In the genomic region with DNA sequence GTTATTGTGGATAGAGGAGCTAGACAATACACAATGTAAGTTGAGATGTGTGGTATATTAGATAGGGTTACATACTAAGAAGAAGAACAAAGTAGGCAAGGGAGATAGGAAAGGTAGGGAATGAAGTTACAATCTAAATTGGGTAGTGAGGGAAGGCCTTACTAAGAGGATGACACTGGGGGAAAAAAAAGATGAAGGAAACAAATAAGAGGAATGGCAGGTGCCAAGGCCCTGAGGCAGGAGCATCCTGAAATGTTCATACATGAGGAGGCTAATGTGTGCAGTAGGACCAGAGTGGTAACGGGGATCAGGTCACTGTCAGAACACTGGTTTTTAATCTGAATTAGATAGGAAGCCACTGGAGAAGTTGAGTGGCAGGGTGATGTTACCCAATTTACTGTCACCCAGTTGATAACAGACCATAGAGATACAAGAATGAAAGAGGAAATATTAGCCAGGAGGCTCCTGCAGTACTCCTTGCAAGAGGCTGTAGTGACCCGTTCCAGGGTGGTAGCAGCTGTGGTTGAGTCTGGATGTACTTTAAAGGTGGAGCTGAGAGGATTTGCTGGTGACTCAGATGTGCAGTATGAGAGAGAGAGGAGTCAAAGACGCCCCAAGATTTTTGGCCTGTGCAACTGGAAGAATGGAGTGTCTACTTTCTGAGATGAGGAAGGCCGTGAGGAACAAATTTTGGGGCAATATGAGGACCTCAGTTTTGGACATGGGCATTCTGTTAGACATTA, we compare ENCODE assay signal across 17 cellular contexts. TPM values are rescaled to one million over a fixed set of nuclear protein-coding genes. Genes with fewer than 3 reads are reported as not detected.
DNase-seq lines count a peak whose midpoint lies in the region; ATAC-seq, FAIRE-seq and TF ChIP-seq lines count a peak whose summit lies in the region.
"Had no signal": no experiment of that assay in that cellular context is flagged by ENCODE, and none has a peak within 500 bp of the region (broad histone marks: within the 10 kb centered on the region; RNA-seq: fewer than 3 reads in every experiment).

No MANE protein-coding gene starts in this region.

- H3K36me3 Mint-ChIP-seq in astrocyte (ENCODE audit: low read depth, unreplicated experiment): no peaks in the 10 kb centered on the region
- no peaks in the 10 kb centered on the region for H3K36me3 Mint-ChIP-seq in activated CD4-positive, alpha-beta T cell treated with anti-CD3 and anti-CD28 coated beads, Interleukin-2, amount 10 ng/mL, durations not matched to agents 24 days and 14 days (ENCODE audit: low read depth)
- no peaks in the 10 kb centered on the region for H3K36me3 Mint-ChIP-seq in activated CD4-positive, alpha-beta memory T cell treated with anti-CD3 and anti-CD28 coated beads, Interleukin-2, amount 10 ng/mL, durations not matched to agents 7 days and 5 days (ENCODE audit: low read depth)
- H3K36me3 Mint-ChIP-seq in T-helper 2 cell treated with Interferon-gamma antibody and Interleukin-4, amounts not matched to agents 5 μg/mL and 100 μg/mL, for 36 hours (ENCODE audit: low read depth): no peaks in the 10 kb centered on the region

- CTCF ChIA-PET in activated CD4-positive, alpha-beta memory T cell treated with anti-CD3 and anti-CD28 coated beads, Interleukin-2, amount 10 ng/mL, durations not matched to agents 7 days and 5 days (lab: Charles Lee): interaction anchor here (1.3 kb wide), 1 partner anchor 17 kb away, joined by 3 read pairs; no protein-coding TSS in a partner anchor

- H3K27me3 Mint-ChIP-seq in astrocyte (ENCODE audit: low read depth, unreplicated experiment): peaks cover 5% of the 10 kb centered on the region
- H3K27me3 Mint-ChIP-seq in activated CD4-positive, alpha-beta T cell treated with anti-CD3 and anti-CD28 coated beads, Interleukin-2, amount 10 ng/mL, durations not matched to agents 24 days and 14 days: peaks cover 26% of the 10 kb centered on the region
- peaks cover 17% of the 10 kb centered on the region for H3K27me3 Mint-ChIP-seq in activated CD4-positive, alpha-beta memory T cell treated with anti-CD3 and anti-CD28 coated beads, Interleukin-2, amount 10 ng/mL, durations not matched to agents 7 days and 5 days
- H3K27me3 Mint-ChIP-seq in T-helper 2 cell treated with Interferon-gamma antibody and Interleukin-4, amounts not matched to agents 5 μg/mL and 100 μg/mL, for 36 hours (ENCODE audit: low read depth): peaks cover 57% of the 10 kb centered on the region

- no peak for ATAC-seq in GM21576 (IDR thresholded peaks at IDR 0.05; ENCODE audit: unreplicated experiment)

- TF ChIP-seq CTCF in astrocyte (IDR thresholded peaks at IDR 0.05; ENCODE audit: insufficient read depth, low read depth, low read length) (no peak), right atrium auricular region (IDR thresholded peaks at IDR 0.05) (no peak)

- no peak overlapping the region for H3K4me2 ChIP-seq in astrocyte (ENCODE audit: low read length)

- peak; percentile 37 for FAIRE-seq in astrocyte (lab: Jason Lieb, UNC)
- FAIRE-seq: endothelial cell of umbilical vein had no signal

- H3K9me3 ChIP-seq in astrocyte (ENCODE audit: insufficient read depth, low read depth, low read length): peaks cover 5% of the 10 kb centered on the region
- no peaks in the 10 kb centered on the region for H3K9me3 ChIP-seq in right atrium auricular region
- H3K9me3 ChIP-seq: upper lobe of left lung had no signal

- POLR2A ChIA-PET in activated CD4-positive, alpha-beta memory T cell treated with anti-CD3 and anti-CD28 coated beads, Interleukin-2, amount 10 ng/mL, durations not matched to agents 7 days and 5 days (lab: Charles Lee): no interaction called here

- no peak overlapping the region for H3K27ac Mint-ChIP-seq in astrocyte (ENCODE audit: unreplicated experiment)
- no peak overlapping the region for H3K27ac Mint-ChIP-seq in activated CD4-positive, alpha-beta T cell treated with anti-CD3 and anti-CD28 coated beads, Interleukin-2, amount 10 ng/mL, durations not matched to agents 24 days and 14 days
- no peak overlapping the region for H3K27ac Mint-ChIP-seq in activated CD4-positive, alpha-beta memory T cell treated with anti-CD3 and anti-CD28 coated beads, Interleukin-2, amount 10 ng/mL, durations not matched to agents 7 days and 5 days
- no peak overlapping the region for H3K27ac Mint-ChIP-seq in T-helper 2 cell treated with Interferon-gamma antibody and Interleukin-4, amounts not matched to agents 5 μg/mL and 100 μg/mL, for 36 hours
- H3K27ac Mint-ChIP-seq: memory B cell had no signal

- no peak overlapping the region for H3K9ac ChIP-seq in astrocyte (ENCODE audit: low read length)

- H3K4me1 ChIP-seq in astrocyte (ENCODE audit: insufficient read depth, low read length) (peaks cover 19% of the 10 kb centered on the region), right atrium auricular region (peaks cover 0 to 31% of the 10 kb centered on the region in 2 donors)

- intact Hi-C loops in activated CD4-positive, alpha-beta T cell treated with anti-CD3 and anti-CD28 coated beads, Interleukin-2, amount 10 ng/mL, durations not matched to agents 24 days and 14 days (cut with micrococcal nuclease): no loop called here

- H3K4me1 Mint-ChIP-seq in astrocyte (ENCODE audit: low read depth, unreplicated experiment): peaks cover 9% of the 10 kb centered on the region
- H3K4me1 Mint-ChIP-seq in activated CD4-positive, alpha-beta T cell treated with anti-CD3 and anti-CD28 coated beads, Interleukin-2, amount 10 ng/mL, durations not matched to agents 24 days and 14 days: no peaks in the 10 kb centered on the region
- H3K4me1 Mint-ChIP-seq in activated CD4-positive, alpha-beta memory T cell treated with anti-CD3 and anti-CD28 coated beads, Interleukin-2, amount 10 ng/mL, durations not matched to agents 7 days and 5 days: no peaks in the 10 kb centered on the region
- no peaks in the 10 kb centered on the region for H3K4me1 Mint-ChIP-seq in T-helper 2 cell treated with Interferon-gamma antibody and Interleukin-4, amounts not matched to agents 5 μg/mL and 100 μg/mL, for 36 hours (ENCODE audit: low read depth)
- H3K4me1 Mint-ChIP-seq: memory B cell had no signal

- no peaks in the 10 kb centered on the region for H4K20me1 ChIP-seq in astrocyte (ENCODE audit: insufficient read depth, low read length)

- H3K27me3 ChIP-seq in astrocyte (ENCODE audit: insufficient read depth, low read length) (peaks cover 6% of the 10 kb centered on the region), right atrium auricular region (no peaks in the 10 kb centered on the region)
- H3K27me3 ChIP-seq: upper lobe of left lung had no signal

- peaks cover 9% of the 10 kb centered on the region for H3K9me3 Mint-ChIP-seq in astrocyte (ENCODE audit: unreplicated experiment)
- H3K9me3 Mint-ChIP-seq in activated CD4-positive, alpha-beta T cell treated with anti-CD3 and anti-CD28 coated beads, Interleukin-2, amount 10 ng/mL, durations not matched to agents 24 days and 14 days: no peaks in the 10 kb centered on the region
- H3K9me3 Mint-ChIP-seq in activated CD4-positive, alpha-beta memory T cell treated with anti-CD3 and anti-CD28 coated beads, Interleukin-2, amount 10 ng/mL, durations not matched to agents 7 days and 5 days: no peaks in the 10 kb centered on the region
- H3K9me3 Mint-ChIP-seq in T-helper 2 cell treated with Interferon-gamma antibody and Interleukin-4, amounts not matched to agents 5 μg/mL and 100 μg/mL, for 36 hours: no peaks in the 10 kb centered on the region

- H3K4me3 Mint-ChIP-seq in astrocyte (ENCODE audit: unreplicated experiment): no peak overlapping the region
- H3K4me3 Mint-ChIP-seq in activated CD4-positive, alpha-beta T cell treated with anti-CD3 and anti-CD28 coated beads, Interleukin-2, amount 10 ng/mL, durations not matched to agents 24 days and 14 days: no peak overlapping the region
- no peak overlapping the region for H3K4me3 Mint-ChIP-seq in activated CD4-positive, alpha-beta memory T cell treated with anti-CD3 and anti-CD28 coated beads, Interleukin-2, amount 10 ng/mL, durations not matched to agents 7 days and 5 days
- no peak overlapping the region for H3K4me3 Mint-ChIP-seq in T-helper 2 cell treated with Interferon-gamma antibody and Interleukin-4, amounts not matched to agents 5 μg/mL and 100 μg/mL, for 36 hours
- H3K4me3 Mint-ChIP-seq: memory B cell had no signal

- H2AFZ ChIP-seq in astrocyte (ENCODE audit: low read depth, low read length): no peak overlapping the region

- H3K79me2 ChIP-seq in astrocyte (ENCODE audit: insufficient read depth, low read length): no peaks in the 10 kb centered on the region

- H3K36me3 ChIP-seq in astrocyte (ENCODE audit: insufficient read depth, low read length) (no peaks in the 10 kb centered on the region), right atrium auricular region (no peaks in the 10 kb centered on the region)
- H3K36me3 ChIP-seq: upper lobe of left lung had no signal

- no peak overlapping the region for H3K4me3 ChIP-seq in astrocyte (ENCODE audit: insufficient read depth, low read depth, low read length)
- H3K4me3 ChIP-seq in right atrium auricular region: no peak overlapping the region
- H3K4me3 ChIP-seq: upper lobe of left lung had no signal

- DNase-seq in A172 (ENCODE audit: low spot score) (peak; percentile 68), LoVo (ENCODE audit: low spot score) (peak; percentile 17), astrocyte (ENCODE audit: low read depth) (peak; percentile 79), right atrium auricular region (ENCODE audit: low spot score) (peak; percentile 64)
- no peak for DNase-seq in activated CD4-positive, alpha-beta T cell treated with anti-CD3 and anti-CD28 coated beads, Interleukin-2, amount 10 ng/mL, durations not matched to agents 24 days and 14 days
- no peak for DNase-seq in activated CD4-positive, alpha-beta memory T cell treated with anti-CD3 and anti-CD28 coated beads, Interleukin-2, amount 10 ng/mL, durations not matched to agents 7 days and 5 days
- DNase-seq in T-helper 2 cell treated with Interferon-gamma antibody and Interleukin-4, amounts not matched to agents 5 μg/mL and 100 μg/mL, for 36 hours (ENCODE audit: low spot score): no peak
- DNase-seq: ACHN; activated CD4-positive, alpha-beta T cell treated with anti-CD3 and anti-CD28 coated beads, Interleukin-2, amount 50 U/mL, for 48 hours; activated gamma-delta T cell; central memory CD4-positive, alpha-beta T cell; NCI-H2081; upper lobe of left lung had no signal

- no peak overlapping the region for H3K27ac ChIP-seq in astrocyte (ENCODE audit: low read depth, low read length)
- peak overlapping the region; percentile 23 to 45 for H3K27ac ChIP-seq in right atrium auricular region

RNA-seq across cellular contexts. Expression of a gene that starts 14.4 kb away (rescaled TPM):
- not detected in 2 replicates for total RNA-seq in A172 (2014; rRNA removed; shearing (Covaris generic))
- total RNA-seq in astrocyte (not detected in 2 replicates), right atrium auricular region (not detected)
- not detected in 2 replicates for total RNA-seq in activated CD4-positive, alpha-beta T cell treated with anti-CD3 and anti-CD28 coated beads, Interleukin-2, amount 10 ng/mL, durations not matched to agents 24 days and 14 days
- total RNA-seq in activated CD4-positive, alpha-beta memory T cell treated with anti-CD3 and anti-CD28 coated beads, Interleukin-2, amount 10 ng/mL, durations not matched to agents 7 days and 5 days: not detected
- total RNA-seq: endothelial cell of umbilical vein; T-helper 1 cell treated with Interleukin-12 subunit alpha and Interleukin-12 subunit beta and Interleukin-4 antibody, amounts not matched to agents 30 ng/mL and 1 ng/mL, for 36 hours had no signal

Comparison
In these comparisons a context has a peak if more than half of its experiments do, and no peak if none do; other contexts are left out.
1. DNase-seq: peak in A172 (single experiment), LoVo (single experiment), astrocyte (single experiment) and right atrium auricular region (single experiment); none in activated CD4-positive, alpha-beta T cell treated with anti-CD3 and anti-CD28 coated beads, Interleukin-2, amount 10 ng/mL, durations not matched to agents 24 days and 14 days (single experiment), activated CD4-positive, alpha-beta memory T cell treated with anti-CD3 and anti-CD28 coated beads, Interleukin-2, amount 10 ng/mL, durations not matched to agents 7 days and 5 days (single experiment) and T-helper 2 cell treated with Interferon-gamma antibody and Interleukin-4, amounts not matched to agents 5 μg/mL and 100 μg/mL, for 36 hours (single experiment).